Comparison of ENCODE assay signal across 1 cellular context in the genomic region with DNA sequence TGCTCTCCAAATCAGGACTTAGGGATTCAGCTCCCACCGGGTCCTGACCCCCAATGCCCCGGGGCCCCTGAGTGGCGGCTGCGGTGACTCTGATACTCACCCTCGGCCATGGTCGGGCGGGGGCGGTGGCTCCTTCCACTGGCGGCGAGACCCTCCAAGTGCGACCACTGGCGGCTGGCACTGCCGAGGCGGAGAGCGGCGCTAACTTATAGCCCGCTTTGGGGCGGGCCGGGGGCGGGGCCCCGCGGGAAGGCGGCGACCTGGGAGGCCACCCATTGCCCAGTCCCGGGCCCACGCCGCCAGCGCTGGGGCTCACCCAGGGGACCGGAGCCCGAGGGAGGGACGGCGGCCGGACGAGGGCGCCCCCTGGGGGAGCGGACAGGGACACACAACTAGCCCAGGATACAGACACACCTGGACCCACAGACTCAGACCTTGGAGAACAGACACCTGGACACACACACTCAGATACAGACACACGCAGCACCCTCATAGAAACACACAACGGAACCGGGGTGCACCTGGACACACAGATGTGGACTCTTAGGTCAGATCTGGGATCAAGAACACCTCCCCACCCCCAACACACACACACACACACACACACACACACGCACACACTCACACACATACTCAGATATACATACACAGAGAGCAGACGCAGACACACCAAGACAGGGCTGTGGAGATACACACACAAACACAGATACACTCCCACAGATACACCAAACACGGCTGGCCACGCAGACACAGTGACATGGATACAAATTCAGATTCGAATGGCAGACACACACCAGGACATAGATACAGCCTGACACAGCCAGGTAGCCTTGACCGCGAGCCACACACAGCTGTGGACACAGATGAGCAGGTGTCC.
TF ChIP-seq lines count a peak whose summit lies in the region.

TGM2 (minus strand) TSS at position 182 of the 877 bp plus-strand sequence; CDS start at position 110, 72 bp downstream.

TF ChIP-seq in K562, 482 proteins besides CTCF, POLR2A, EP300 and RAD21 (continued from another document and continues in another):
- TF ChIP-seq PATZ1 (CRISPR knock-in tag; IDR thresholded peaks at IDR 0.05; ENCODE audit: borderline replicate concordance) (no peak), PYGO2 (tag; IDR thresholded peaks at IDR 0.05) (no peak), FIP1L1 (IDR thresholded peaks at IDR 0.05; ENCODE audit: low read depth, low read length, poor library complexity, severe bottlenecking) (no peak), GATA2 (CRISPR knock-in tag; IDR thresholded peaks at IDR 0.05) (no peak), TGIF2 (CRISPR knock-in tag; IDR thresholded peaks at IDR 0.05) (0 out of 2 replicates have a peak, but pooled peaks have one; percentile 38), ZNF239 (CRISPR knock-in tag; IDR thresholded peaks at IDR 0.05) (no peak), U2AF1 (optimal IDR thresholded peaks at IDR 0.05; ENCODE audit: low read depth, low read length) (peak; percentile 48), FOS (IDR thresholded peaks at IDR 0.05; ENCODE audit: extremely low read depth, insufficient read length) (no peak), ZBTB1 (CRISPR knock-in tag; IDR thresholded peaks at IDR 0.05; ENCODE audit: borderline replicate concordance, low read depth) (no peak), ZNF586 (CRISPR knock-in tag; conservative IDR thresholded peaks at IDR 0.05) (no peak), KLF1 (tag; IDR thresholded peaks at IDR 0.05) (no peak), PBX2 (CRISPR knock-in tag; IDR thresholded peaks at IDR 0.05; ENCODE audit: low read depth) (no peak), PBX2 (tag; conservative IDR thresholded peaks at IDR 0.05; ENCODE audit: low read depth) (no peak), NCOA2 (IDR thresholded peaks at IDR 0.05; ENCODE audit: partially characterized antibody in 2 of 2) (no peak), RBM17 (IDR thresholded peaks at IDR 0.05; ENCODE audit: borderline replicate concordance, low read depth, low read length) (no peak), ZBTB40 (IDR thresholded peaks at IDR 0.05) (no peak), ZBTB40 (CRISPR knock-in tag; IDR thresholded peaks at IDR 0.05) (no peak), ZNF384 (IDR thresholded peaks at IDR 0.05; ENCODE audit: low read depth, low read length) (no peak), NCOR1 (IDR thresholded peaks at IDR 0.05) (peak; percentile 17; the same call in 1 of the 2 replicates), CBFB (CRISPR knock-in tag; IDR thresholded peaks at IDR 0.05) (0 out of 2 replicates have a peak, but pooled peaks have one; percentile 40), ZNF274 (IDR thresholded peaks at IDR 0.05; ENCODE audit: borderline replicate concordance, low read depth, low read length) (no peak), RBM25 (IDR thresholded peaks at IDR 0.05; ENCODE audit: low read depth, low read length, severe bottlenecking) (no peak), XRCC3 (IDR thresholded peaks at IDR 0.05) (no peak), TBL1XR1 (IDR thresholded peaks at IDR 0.05; ENCODE audit: low read length in 2 of 2) (no peak), E2F3 (CRISPR knock-in tag; IDR thresholded peaks at IDR 0.05) (no peak), GTF2E2 (tag; IDR thresholded peaks at IDR 0.05) (no peak), STAT5B (CRISPR knock-in tag; IDR thresholded peaks at IDR 0.05) (no peak), THRB (CRISPR knock-in tag; conservative IDR thresholded peaks at IDR 0.05) (peak; percentile 86; the same call in 1 of the 2 replicates), ZNF57 (CRISPR knock-in tag; IDR thresholded peaks at IDR 0.05) (no peak), MAFF (IDR thresholded peaks at IDR 0.05; ENCODE audit: low read length) (no peak), ZNF3 (CRISPR knock-in tag; IDR thresholded peaks at IDR 0.05) (no peak), NFIX (CRISPR knock-in tag; IDR thresholded peaks at IDR 0.05; ENCODE audit: low read depth) (no peak), MXD1 (CRISPR knock-in tag; IDR thresholded peaks at IDR 0.05; ENCODE audit: borderline replicate concordance, poor library complexity, severe bottlenecking) (no peak), POLR2AphosphoS5 (IDR thresholded peaks at IDR 0.05; ENCODE audit: control insufficient read depth, insufficient read depth, low read depth, low read length) (no peak), ZKSCAN1 (IDR thresholded peaks at IDR 0.05; ENCODE audit: low read depth, low read length) (no peak), KDM1A (IDR thresholded peaks at IDR 0.05) (peak in 1 of 2 experiments; percentile 70; a peak in 2 of 4 replicates)
- TF ChIP-seq, protein P1, sequence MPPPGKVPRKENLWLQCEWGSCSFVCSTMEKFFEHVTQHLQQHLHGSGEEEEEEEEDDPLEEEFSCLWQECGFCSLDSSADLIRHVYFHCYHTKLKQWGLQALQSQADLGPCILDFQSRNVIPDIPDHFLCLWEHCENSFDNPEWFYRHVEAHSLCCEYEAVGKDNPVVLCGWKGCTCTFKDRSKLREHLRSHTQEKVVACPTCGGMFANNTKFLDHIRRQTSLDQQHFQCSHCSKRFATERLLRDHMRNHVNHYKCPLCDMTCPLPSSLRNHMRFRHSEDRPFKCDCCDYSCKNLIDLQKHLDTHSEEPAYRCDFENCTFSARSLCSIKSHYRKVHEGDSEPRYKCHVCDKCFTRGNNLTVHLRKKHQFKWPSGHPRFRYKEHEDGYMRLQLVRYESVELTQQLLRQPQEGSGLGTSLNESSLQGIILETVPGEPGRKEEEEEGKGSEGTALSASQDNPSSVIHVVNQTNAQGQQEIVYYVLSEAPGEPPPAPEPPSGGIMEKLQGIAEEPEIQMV (tag; conservative IDR thresholded peaks at IDR 0.05; ENCODE audit: low read depth), result no peak
- TF ChIP-seq, protein P2, sequence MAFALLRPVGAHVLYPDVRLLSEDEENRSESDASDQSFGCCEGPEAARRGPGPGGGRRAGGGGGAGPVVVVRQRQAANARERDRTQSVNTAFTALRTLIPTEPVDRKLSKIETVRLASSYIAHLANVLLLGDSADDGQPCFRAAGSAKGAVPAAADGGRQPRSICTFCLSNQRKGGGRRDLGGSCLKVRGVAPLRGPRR (CRISPR knock-in tag; IDR thresholded peaks at IDR 0.05), result no peak; the same call in 1 of the 2 replicates
- TF ChIP-seq, protein P3, sequence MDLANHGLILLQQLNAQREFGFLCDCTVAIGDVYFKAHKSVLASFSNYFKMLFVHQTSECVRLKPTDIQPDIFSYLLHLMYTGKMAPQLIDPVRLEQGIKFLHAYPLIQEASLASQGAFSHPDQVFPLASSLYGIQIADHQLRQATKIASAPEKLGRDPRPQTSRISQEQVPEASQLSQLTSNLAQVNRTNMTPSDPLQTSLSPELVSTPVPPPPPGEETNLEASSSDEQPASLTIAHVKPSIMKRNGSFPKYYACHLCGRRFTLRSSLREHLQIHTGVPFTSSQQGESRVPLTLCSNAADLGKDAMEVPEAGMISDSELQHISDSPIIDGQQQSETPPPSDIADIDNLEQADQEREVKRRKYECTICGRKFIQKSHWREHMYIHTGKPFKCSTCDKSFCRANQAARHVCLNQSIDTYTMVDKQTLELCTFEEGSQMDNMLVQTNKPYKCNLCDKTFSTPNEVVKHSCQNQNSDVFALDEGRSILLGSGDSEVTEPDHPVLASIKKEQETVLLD (IDR thresholded peaks at IDR 0.05), result peak; percentile 49; the same call in 1 of the 2 replicates
